In the genomic region with DNA sequence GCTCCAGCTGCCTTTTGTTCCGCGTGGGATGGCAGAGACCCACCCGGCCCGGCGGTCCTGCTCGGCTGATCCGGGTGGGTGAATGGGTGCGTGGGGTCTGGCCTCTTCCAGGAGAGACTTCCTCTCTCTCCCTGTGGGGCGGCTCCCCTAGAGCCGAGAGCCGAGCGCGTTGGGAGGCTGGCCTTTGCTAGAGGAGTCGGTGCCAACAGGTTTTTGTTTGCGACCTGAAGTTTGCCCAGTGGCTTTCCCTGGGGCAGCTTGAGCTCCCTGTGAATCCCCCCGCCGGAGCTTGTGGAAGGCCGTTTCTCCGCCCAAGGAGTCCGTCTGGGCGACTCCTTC, we compare ENCODE assay signal across 8 cellular contexts. TPM values are rescaled to one million over a fixed set of nuclear protein-coding genes. Genes with fewer than 3 reads are reported as not detected.
DNase-seq lines count a peak whose midpoint lies in the region; ATAC-seq, FAIRE-seq and TF ChIP-seq lines count a peak whose summit lies in the region.

No MANE protein-coding gene starts in this region.

- intact Hi-C loops in MCF 10A (cut with micrococcal nuclease), result no loop called here
- intact Hi-C loops in kidney (cut with DNase I), result no loop called here

- FAIRE-seq in kidney (lab: Jason Lieb, UNC), result no peak

- ATAC-seq in HG03354 (IDR thresholded peaks at IDR 0.05; ENCODE audit: poor library complexity, severe bottlenecking, unreplicated experiment), result no peak

- peak overlapping the region; percentile 8 to 91 for H3K9ac ChIP-seq in kidney (ENCODE audit: low read length in 2 of 2)

- peak overlapping the region; percentile 67 to 85 for H3K4me3 ChIP-seq in kidney (ENCODE audit: low read length in 2 of 2)

- peaks cover 0 to 9% of the 10 kb centered on the region in 2 donors for H3K4me1 ChIP-seq in kidney (ENCODE audit: control insufficient read depth in 1 of 2, insufficient read depth in 1 of 2, low read depth in 1 of 2, low read length in 2 of 2)

- no peaks in the 10 kb centered on the region for H3K9me3 ChIP-seq in kidney (ENCODE audit: control insufficient read depth in 1 of 2, low read length in 2 of 2)

- peak; percentile 30 for DNase-seq in NCI-H1105 treated with DMSO at 0.1 percent for 48 hours (lab: John Stamatoyannopoulos, UW)
- no peak for DNase-seq in NCI-H1105 (lab: John Stamatoyannopoulos, UW)
- DNase-seq in NCI-H69 (lab: John Stamatoyannopoulos, UW), result peak; percentile 54
- DNase-seq in MCF 10A (ENCODE audit: unreplicated experiment), result peak; percentile 35
- DNase-seq in kidney, result peak; percentile 82
- peak; percentile 6 for DNase-seq in stimulated activated CD4-positive, alpha-beta T cell treated with anti-CD3 and anti-CD28 coated beads, Interleukin-4, amount 100 ng/mL, for 4 hours
- no peak for DNase-seq in NCI-H2107 (lab: John Stamatoyannopoulos, UW)

- TF ChIP-seq CTCF in MCF 10A (IDR thresholded peaks at IDR 0.05; ENCODE audit: unreplicated experiment) (no peak), kidney (IDR thresholded peaks at IDR 0.05; ENCODE audit: borderline replicate concordance, extremely low read depth, insufficient read depth) (no peak)

- POLR2A ChIA-PET in MCF 10A (lab: Yijun Ruan, JAX), result interaction anchor here (0.8 to 2.5 kb wide), 7 partner anchors 9 to 411 kb away, joined by 3 to 13 read pairs (median 3); a partner anchor contains a TSS

- CTCF ChIA-PET in MCF 10A (lab: Yijun Ruan, JAX), result interaction anchor here (1.0 kb wide), 1 partner anchor 12 kb away, joined by 3 read pairs; no protein-coding TSS in a partner anchor

- H3K36me3 ChIP-seq in kidney (ENCODE audit: control insufficient read depth in 1 of 2, insufficient read depth in 2 of 2, low read length in 2 of 2), result no peaks in the 10 kb centered on the region

- H3K27me3 Mint-ChIP-seq in MCF 10A (ENCODE audit: insufficient read depth, unreplicated experiment), result no peaks in the 10 kb centered on the region

- H3K4me3 Mint-ChIP-seq in MCF 10A (ENCODE audit: unreplicated experiment), result peak overlapping the region; percentile 90

- no TSS peak for BruUV-seq in MCF 10A (replicated peaks; lab: Mats Ljungman, UMichigan)

- H3K4me1 Mint-ChIP-seq in MCF 10A (ENCODE audit: insufficient read depth, unreplicated experiment), result peaks cover 22% of the 10 kb centered on the region

- H3K9me3 Mint-ChIP-seq in MCF 10A (ENCODE audit: unreplicated experiment), result no peaks in the 10 kb centered on the region

- H3K27ac Mint-ChIP-seq in MCF 10A (ENCODE audit: low read depth, unreplicated experiment), result peak overlapping the region; percentile 73

- H3K36me3 Mint-ChIP-seq in MCF 10A (ENCODE audit: insufficient read depth, unreplicated experiment), result no peaks in the 10 kb centered on the region

- H3K27ac ChIP-seq in kidney (ENCODE audit: low read depth in 2 of 2, low read length in 2 of 2), result peak overlapping the region; percentile 69 to 87

RNA-seq across cellular contexts. Expression of a gene that starts 1.0 kb away (rescaled TPM):
- total RNA-seq in MCF 10A (2022) (35.1 and 36.8 TPM in 2 replicates), kidney (45.4 TPM)
- 18.0 TPM for polyA plus RNA-seq in kidney (ENCODE audit: insufficient read depth, low read depth, low replicate concordance)

Comparison
In these comparisons a context has a peak if more than half of its experiments do, and no peak if none do; other contexts are left out.
1. DNase-seq: peak in NCI-H1105 treated with DMSO at 0.1 percent for 48 hours (single experiment), NCI-H69 (single experiment), MCF 10A (single experiment), kidney (single experiment) and stimulated activated CD4-positive, alpha-beta T cell treated with anti-CD3 and anti-CD28 coated beads, Interleukin-4, amount 100 ng/mL, for 4 hours (2 of 2); none in NCI-H1105 (single experiment) and NCI-H2107 (single experiment).